1 cellular context compared by ENCODE assay signal in genomic region chr3:10193692-10194327, GRCh38.
TF ChIP-seq lines count a peak whose summit lies in the region.

No MANE protein-coding gene starts in this region.

TF ChIP-seq in K562, 482 proteins besides CTCF, POLR2A, EP300 and RAD21 (continued from another document):
- TF ChIP-seq, protein P1, sequence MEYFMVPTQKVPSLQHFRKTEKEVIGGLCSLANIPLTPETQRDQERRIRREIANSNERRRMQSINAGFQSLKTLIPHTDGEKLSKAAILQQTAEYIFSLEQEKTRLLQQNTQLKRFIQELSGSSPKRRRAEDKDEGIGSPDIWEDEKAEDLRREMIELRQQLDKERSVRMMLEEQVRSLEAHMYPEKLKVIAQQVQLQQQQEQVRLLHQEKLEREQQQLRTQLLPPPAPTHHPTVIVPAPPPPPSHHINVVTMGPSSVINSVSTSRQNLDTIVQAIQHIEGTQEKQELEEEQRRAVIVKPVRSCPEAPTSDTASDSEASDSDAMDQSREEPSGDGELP (CRISPR knock-in tag; IDR thresholded peaks at IDR 0.05; ENCODE audit: borderline replicate concordance): 0 out of 2 replicates have a peak, but pooled peaks have one; percentile 2
- no peak for TF ChIP-seq IRF1 (CRISPR knock-in tag; IDR thresholded peaks at IDR 0.05; ENCODE audit: borderline replicate concordance)
